ENCODE assay signal across 8 cellular contexts in the genomic region with DNA sequence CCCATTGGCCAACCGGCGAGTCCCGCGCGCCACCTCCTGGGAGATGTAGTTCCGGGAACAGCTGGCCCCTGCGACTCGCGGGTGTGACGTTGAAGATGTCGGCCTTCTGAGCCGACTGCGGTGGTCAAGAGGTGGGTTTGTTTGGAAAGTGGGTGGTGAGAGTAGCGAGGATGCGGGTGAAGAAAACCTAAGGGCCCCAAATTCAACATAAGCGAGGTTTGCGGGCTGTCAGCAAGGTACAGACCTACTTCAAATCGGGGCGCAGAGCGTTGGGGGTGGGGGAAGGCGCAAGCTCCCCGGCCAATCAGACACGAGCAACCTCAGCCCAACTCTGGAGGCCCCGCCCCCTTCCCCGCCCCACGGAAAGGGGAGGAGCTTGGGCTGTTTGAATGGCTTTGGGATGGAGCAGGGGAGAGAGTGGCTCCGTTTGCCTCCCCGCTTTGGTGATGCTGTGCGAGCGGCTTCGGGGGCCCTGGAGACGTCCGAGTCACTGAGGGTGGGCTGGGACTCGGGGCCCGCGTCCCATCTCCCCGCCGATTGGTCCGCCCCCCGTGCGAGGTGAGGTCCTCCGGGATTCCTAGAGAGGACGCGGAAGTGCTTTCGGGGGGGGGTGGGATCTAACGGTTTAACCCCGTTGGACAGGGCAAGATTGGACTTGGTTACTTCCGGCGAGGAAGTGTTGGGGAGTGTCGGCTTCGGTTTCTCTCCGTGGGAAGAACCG. TPM values are rescaled to one million over a fixed set of nuclear protein-coding genes. Genes with fewer than 3 reads are reported as not detected.
DNase-seq lines count a peak whose midpoint lies in the region; TF ChIP-seq lines count a peak whose summit lies in the region.

Gene ZKSCAN5 (plus strand): TSS at position 60 of the 721 bp plus-strand sequence. CDS start 1,383 bp downstream, outside the sequence.

- peak within 1 kb of the TSS; percentile 82 for H3K4me3 ChIP-seq in HFF-Myc (replicated peaks; ENCODE audit: low read depth, low read length)

- H3K27ac Mint-ChIP-seq in activated naive CD4-positive, alpha-beta T cell treated with anti-CD3 and anti-CD28 coated beads for 36 hours = peak within 1 kb of the TSS; percentile 98

- peaks cover 25% of the 10 kb centered on the region for H3K4me1 Mint-ChIP-seq in activated naive CD4-positive, alpha-beta T cell treated with anti-CD3 and anti-CD28 coated beads for 36 hours (ENCODE audit: low read depth)

- peak within 1 kb of the TSS; percentile 87 for H3K4me3 Mint-ChIP-seq in activated naive CD4-positive, alpha-beta T cell treated with anti-CD3 and anti-CD28 coated beads for 36 hours

- no peaks in the 10 kb centered on the region for H3K9me3 Mint-ChIP-seq in activated naive CD4-positive, alpha-beta T cell treated with anti-CD3 and anti-CD28 coated beads for 36 hours

- in situ Hi-C loops in SK-MEL-5 (cut with HindIII; ENCODE audit: low pct_unique_long_range_greater_than_20kb, low sequenced_read_pairs) = no loop called here

- intact Hi-C loops in activated naive CD4-positive, alpha-beta T cell treated with anti-CD3 and anti-CD28 coated beads for 36 hours (cut with micrococcal nuclease) = loop anchor here (1.0 to 5.0 kb wide), 8 partner anchors 32 to 518 kb away; partner anchors contain the start of genes BUD31, CPSF4, FAM200A and PDAP1

- no peaks in the 10 kb centered on the region for H3K27me3 Mint-ChIP-seq in activated naive CD4-positive, alpha-beta T cell treated with anti-CD3 and anti-CD28 coated beads for 36 hours (ENCODE audit: low read depth)

- peaks cover 10% of the 10 kb centered on the region for H3K36me3 Mint-ChIP-seq in activated naive CD4-positive, alpha-beta T cell treated with anti-CD3 and anti-CD28 coated beads for 36 hours (ENCODE audit: low read depth)

- CTCF ChIA-PET in activated naive CD4-positive, alpha-beta T cell treated with anti-CD3 and anti-CD28 coated beads for 36 hours (lab: Charles Lee) = interaction anchor here (0.9 to 2.6 kb wide), 3 partner anchors 21 to 191 kb away, joined by 3 to 5 read pairs (median 3); partner anchors contain the start of gene ZNF655

- TF ChIP-seq CTCF in HFF-Myc (IDR thresholded peaks at IDR 0.05; ENCODE audit: low read depth, low read length, missing control alignments) = no peak

- peak; percentile 81 for DNase-seq in GM04503 (ENCODE audit: low read depth)
- DNase-seq in HFF-Myc (ENCODE audit: extremely low read depth, low read depth) = peak; percentile 80
- peak; percentile 99 for DNase-seq in NAMALWA (ENCODE audit: low spot score)
- DNase-seq in SK-MEL-5 (ENCODE audit: low read depth, low spot score) = peak; percentile 96
- DNase-seq in activated naive CD4-positive, alpha-beta T cell treated with anti-CD3 and anti-CD28 coated beads for 36 hours = peak; percentile 98
- peak; percentile 98 for DNase-seq in germinal center (ENCODE audit: low spot score)
- DNase-seq in non-pigmented ciliary epithelial cell (ENCODE audit: low read depth) = peak; percentile 86
- DNase-seq in superior temporal gyrus (ENCODE audit: extremely low spot score) = peak; percentile 97

RNA-seq across cellular contexts. Expression of gene ZKSCAN5, which starts in this region (rescaled TPM):
- total RNA-seq in SK-MEL-5 (2014; rRNA removed; shearing (Covaris generic)) = 24.6 and 26.2 TPM in 2 replicates
- 13.7 and 18.4 TPM in 2 replicates for polyA plus RNA-seq in SK-MEL-5 (2015; cell fraction: cytosol; rRNA removed)
- polyA plus RNA-seq in SK-MEL-5 (2015; cell fraction: nucleus; rRNA removed) = 8.4 and 14.3 TPM in 2 replicates
- total RNA-seq in activated naive CD4-positive, alpha-beta T cell treated with anti-CD3 and anti-CD28 coated beads for 36 hours = 1 to 10 TPM; 7.2 to 8.0 TPM

Comparison
In these comparisons a context has a peak if more than half of its experiments do, and no peak if none do; other contexts are left out.
1. Peak in every context shown above with its lines: DNase-seq and H3K4me3 ChIP-seq.